Comparison of ENCODE assay signal across 15 cellular contexts in genomic region chr4:48237996-48238645, GRCh38. TPM values are rescaled to one million over a fixed set of nuclear protein-coding genes. Genes with fewer than 3 reads are reported as not detected.
DNase-seq lines count a peak whose midpoint lies in the region; ATAC-seq, FAIRE-seq and TF ChIP-seq lines count a peak whose summit lies in the region.
"Had no signal": no experiment of that assay in that cellular context is flagged by ENCODE, and none has a peak within 500 bp of the region (broad histone marks: within the 10 kb centered on the region; RNA-seq: fewer than 3 reads in every experiment).

No MANE protein-coding gene starts in this region.

- DNase-seq in Calu3 (peak; percentile 30), Kasumi-1 (lab: John Stamatoyannopoulos, UW) (peak; percentile 27 to 29), body of pancreas (peak in 1 of 4 donors; percentile 47), keratinocyte (ENCODE audit: low read depth, low spot score) (no peak), NCI-H748 (lab: John Stamatoyannopoulos, UW; ENCODE audit: unreplicated experiment) (no peak)
- no peak for DNase-seq in activated naive CD8-positive, alpha-beta T cell treated with anti-CD3 and anti-CD28 coated beads for 36 hours
- DNase-seq in natural killer cell treated with Interleukin-12 subunit alpha and Interleukin-12 subunit beta and Interleukin-15 and Interleukin-18, amount 100 ng/mL, for 72 hours (ENCODE audit: low spot score): no peak
- DNase-seq: naive thymus-derived CD8-positive, alpha-beta T cell; NCI-H146; NCI-H82; sigmoid colon; stimulated activated naive CD8-positive, alpha-beta T cell treated with anti-CD3 and anti-CD28 coated beads, Interleukin-15, Interleukin-2, amounts not matched to agents 100 U/mL and 50 U/mL, for 24 hours had no signal

- no peak for FAIRE-seq in keratinocyte (lab: Jason Lieb, UNC)

- no peaks in the 10 kb centered on the region for H3K9me1 ChIP-seq in keratinocyte (ENCODE audit: control insufficient read depth, extremely low read depth, insufficient read depth, low read length)

- no TSS peak for BruUV-seq in Calu3 (replicated peaks; lab: Mats Ljungman, UMichigan)

- H3K4me3 Mint-ChIP-seq in Calu3 (ENCODE audit: low read depth, unreplicated experiment): no peak overlapping the region
- H3K4me3 Mint-ChIP-seq in activated naive CD8-positive, alpha-beta T cell treated with anti-CD3 and anti-CD28 coated beads for 36 hours: no peak overlapping the region
- H3K4me3 Mint-ChIP-seq in natural killer cell treated with Interleukin-12 subunit alpha and Interleukin-12 subunit beta and Interleukin-15 and Interleukin-18, amount 100 ng/mL, for 72 hours: no peak overlapping the region
- H3K4me3 Mint-ChIP-seq: naive thymus-derived CD8-positive, alpha-beta T cell had no signal

- H4K20me1 ChIP-seq in keratinocyte (ENCODE audit: control insufficient read depth, extremely low read depth, insufficient read depth, low read length): no peaks in the 10 kb centered on the region

- peaks cover 6% of the 10 kb centered on the region for H3K36me3 Mint-ChIP-seq in Calu3 (ENCODE audit: insufficient read depth, unreplicated experiment)
- H3K36me3 Mint-ChIP-seq in activated naive CD8-positive, alpha-beta T cell treated with anti-CD3 and anti-CD28 coated beads for 36 hours: peaks cover 3% of the 10 kb centered on the region
- H3K36me3 Mint-ChIP-seq in natural killer cell treated with Interleukin-12 subunit alpha and Interleukin-12 subunit beta and Interleukin-15 and Interleukin-18, amount 100 ng/mL, for 72 hours: no peaks in the 10 kb centered on the region

- ATAC-seq in body of pancreas: peak; percentile 83
- ATAC-seq in HG02852 (IDR thresholded peaks at IDR 0.05; ENCODE audit: unreplicated experiment): no peak
- ATAC-seq in natural killer cell treated with Interleukin-12 subunit alpha and Interleukin-12 subunit beta and Interleukin-15 and Interleukin-18, amount 100 ng/mL, for 72 hours: no peak
- ATAC-seq: HCT116; naive thymus-derived CD8-positive, alpha-beta T cell; stimulated activated naive CD8-positive, alpha-beta T cell treated with anti-CD3 and anti-CD28 coated beads, Interleukin-15, Interleukin-2, amounts not matched to agents 100 U/mL and 50 U/mL, for 24 hours had no signal

- H3K36me3 ChIP-seq in body of pancreas (replicated peaks in 1 of 2; ENCODE audit: insufficient read depth in 1 of 2, low read depth in 2 of 2) (no peaks in the 10 kb centered on the region), keratinocyte (ENCODE audit: control insufficient read depth in 2 of 2, extremely low read depth in 1 of 2, insufficient read depth in 2 of 2, low read length in 2 of 2) (no peaks in the 10 kb centered on the region)
- H3K36me3 ChIP-seq: sigmoid colon, SJSA1 had no signal

- H3K9ac ChIP-seq in keratinocyte (ENCODE audit: control insufficient read depth, extremely low read depth, insufficient read depth, low read length): no peak overlapping the region

- H3K27me3 ChIP-seq in body of pancreas (no peaks in the 10 kb centered on the region), keratinocyte (ENCODE audit: control insufficient read depth, extremely low read depth, insufficient read depth, low read length) (no peaks in the 10 kb centered on the region)
- H3K27me3 ChIP-seq: sigmoid colon, SJSA1 had no signal

- H3K9me3 Mint-ChIP-seq in Calu3 (ENCODE audit: low read depth, unreplicated experiment): no peaks in the 10 kb centered on the region
- no peaks in the 10 kb centered on the region for H3K9me3 Mint-ChIP-seq in activated naive CD8-positive, alpha-beta T cell treated with anti-CD3 and anti-CD28 coated beads for 36 hours
- H3K9me3 Mint-ChIP-seq in natural killer cell treated with Interleukin-12 subunit alpha and Interleukin-12 subunit beta and Interleukin-15 and Interleukin-18, amount 100 ng/mL, for 72 hours: no peaks in the 10 kb centered on the region
- H3K9me3 Mint-ChIP-seq: naive thymus-derived CD8-positive, alpha-beta T cell had no signal

- 22% methylated on average over 4 of the region's 4 CpGs for whole genome bisulfite sequencing in body of pancreas, 2 donors

- H2AFZ ChIP-seq in keratinocyte (ENCODE audit: control insufficient read depth, low read length): no peak overlapping the region

- peaks cover 12% of the 10 kb centered on the region for H3K4me1 Mint-ChIP-seq in Calu3 (ENCODE audit: low read depth, unreplicated experiment)
- peaks cover 13% of the 10 kb centered on the region for H3K4me1 Mint-ChIP-seq in activated naive CD8-positive, alpha-beta T cell treated with anti-CD3 and anti-CD28 coated beads for 36 hours
- H3K4me1 Mint-ChIP-seq in natural killer cell treated with Interleukin-12 subunit alpha and Interleukin-12 subunit beta and Interleukin-15 and Interleukin-18, amount 100 ng/mL, for 72 hours (ENCODE audit: low read depth in 2 of 2): peaks cover 0 to 15% of the 10 kb centered on the region in 2 donors

- no peak overlapping the region for H3K27ac ChIP-seq in body of pancreas
- no peak overlapping the region for H3K27ac ChIP-seq in keratinocyte (ENCODE audit: control insufficient read depth, insufficient read depth, low read length)
- H3K27ac ChIP-seq: sigmoid colon, SJSA1 had no signal

- intact Hi-C loops in Calu3 (cut with micrococcal nuclease; ENCODE audit: unreplicated experiment): no loop called here
- intact Hi-C loops in body of pancreas (cut with DNase I): no loop called here

- H3K4me2 ChIP-seq in keratinocyte (ENCODE audit: control insufficient read depth, extremely low read depth, insufficient read depth, low read depth, low read length): peak overlapping the region; percentile 29

- dilution Hi-C loops in keratinocyte (cut with MboI; ENCODE audit: extremely low pct_ligation_motif_present, low sequenced_read_pairs): no loop called here

- H3K9me3 ChIP-seq in body of pancreas (no peaks in the 10 kb centered on the region), keratinocyte (ENCODE audit: control insufficient read depth, low read depth, low read length) (no peaks in the 10 kb centered on the region)
- H3K9me3 ChIP-seq: sigmoid colon, SJSA1 had no signal

- CTCF ChIA-PET in Calu3 (lab: Charles Lee): interaction anchor here (1.5 kb wide), 1 partner anchor 10 kb away, joined by 3 read pairs; no protein-coding TSS in a partner anchor

- H3K4me3 ChIP-seq in body of pancreas (no peak overlapping the region), keratinocyte (ENCODE audit: control insufficient read depth in 2 of 3, extremely low read depth in 1 of 3, insufficient read depth in 2 of 3, low read depth in 1 of 3, low read length in 3 of 3) (no peak overlapping the region)
- H3K4me3 ChIP-seq: sigmoid colon, SJSA1 had no signal

- no peak for TF ChIP-seq POLR2A in body of pancreas (IDR thresholded peaks at IDR 0.05)

- no peaks in the 10 kb centered on the region for H3K27me3 Mint-ChIP-seq in Calu3 (ENCODE audit: unreplicated experiment)
- no peaks in the 10 kb centered on the region for H3K27me3 Mint-ChIP-seq in activated naive CD8-positive, alpha-beta T cell treated with anti-CD3 and anti-CD28 coated beads for 36 hours
- H3K27me3 Mint-ChIP-seq in natural killer cell treated with Interleukin-12 subunit alpha and Interleukin-12 subunit beta and Interleukin-15 and Interleukin-18, amount 100 ng/mL, for 72 hours: no peaks in the 10 kb centered on the region

- no peaks in the 10 kb centered on the region for H3K79me2 ChIP-seq in keratinocyte (ENCODE audit: control insufficient read depth, insufficient read depth, low read length)

- TF ChIP-seq CTCF in Calu3 (IDR thresholded peaks at IDR 0.05; ENCODE audit: unreplicated experiment) (no peak), body of pancreas (IDR thresholded peaks at IDR 0.05) (no peak), keratinocyte (optimal IDR thresholded peaks at IDR 0.05 in 1 of 3, IDR thresholded peaks at IDR 0.05 in 1 of 3, conservative IDR thresholded peaks at IDR 0.05 in 1 of 3; ENCODE audit: extremely low read depth in 1 of 3, insufficient read depth in 2 of 3, low read length in 3 of 3) (no peak)

- peak overlapping the region; percentile 50 for H3K27ac Mint-ChIP-seq in Calu3 (ENCODE audit: unreplicated experiment)
- no peak overlapping the region for H3K27ac Mint-ChIP-seq in activated naive CD8-positive, alpha-beta T cell treated with anti-CD3 and anti-CD28 coated beads for 36 hours
- H3K27ac Mint-ChIP-seq in natural killer cell treated with Interleukin-12 subunit alpha and Interleukin-12 subunit beta and Interleukin-15 and Interleukin-18, amount 100 ng/mL, for 72 hours: no peak overlapping the region
- H3K27ac Mint-ChIP-seq: naive thymus-derived CD8-positive, alpha-beta T cell had no signal

- H3K4me1 ChIP-seq in body of pancreas (peaks cover 3% of the 10 kb centered on the region), keratinocyte (ENCODE audit: control insufficient read depth, extremely low read depth, insufficient read depth, low read length) (peaks cover 2% of the 10 kb centered on the region)
- H3K4me1 ChIP-seq: sigmoid colon, SJSA1 had no signal

RNA-seq across cellular contexts. Expression of gene TEC, which starts 31.5 kb away (rescaled TPM):
- total RNA-seq in Calu3 (2022) (3.2 and 5.4 TPM in 2 replicates), body of pancreas (1 to 10 TPM; 2.1 to 3.3 TPM)
- 0.20 to 0.39 TPM (median 0.26 TPM) in 3 replicates for polyA plus RNA-seq in keratinocyte
- 3.4 TPM for polyA plus RNA-seq in keratinocyte (2011; ENCODE audit: low read depth)
- polyA plus RNA-seq in keratinocyte (2011; cell fraction: cytosol; rRNA removed): 0.27 and 0.30 TPM in 2 replicates
- polyA plus RNA-seq in keratinocyte (2011; cell fraction: nucleus; rRNA removed): 0.61 and 0.89 TPM in 2 replicates
- polyA plus RNA-seq in keratinocyte (2012; ENCODE audit: low replicate concordance): 0.25 and 2.6 TPM in 2 replicates
- polyA minus RNA-seq in keratinocyte: 0.82 to 1.6 TPM in 2 of 3 replicates, not detected in the other
- polyA minus RNA-seq in keratinocyte (2011; cell fraction: cytosol; rRNA and poly(A)+ RNA removed): not detected
- polyA minus RNA-seq in keratinocyte (2011; cell fraction: nucleus; rRNA and poly(A)+ RNA removed): 0.53 and 2.8 TPM in 2 replicates
- 1 to 10 TPM; 3.4 to 3.9 TPM for total RNA-seq in activated naive CD8-positive, alpha-beta T cell treated with anti-CD3 and anti-CD28 coated beads for 36 hours
- total RNA-seq in natural killer cell treated with Interleukin-12 subunit alpha and Interleukin-12 subunit beta and Interleukin-15 and Interleukin-18, amount 100 ng/mL, for 72 hours: 1 to 10 TPM; 2.0 to 3.1 TPM

Comparison
In these comparisons a context has a peak if more than half of its experiments do, and no peak if none do; other contexts are left out.
1. DNase-seq: peak in Calu3 (single experiment) and Kasumi-1 (2 of 2); none in keratinocyte (single experiment), NCI-H748 (single experiment), activated naive CD8-positive, alpha-beta T cell treated with anti-CD3 and anti-CD28 coated beads for 36 hours (single experiment) and natural killer cell treated with Interleukin-12 subunit alpha and Interleukin-12 subunit beta and Interleukin-15 and Interleukin-18, amount 100 ng/mL, for 72 hours (single experiment).